In genomic region chr7:51025668-51026067, GRCh38 we compare ENCODE assay signal across 16 cellular contexts.
DNase-seq lines count a peak whose midpoint lies in the region; ATAC-seq and TF ChIP-seq lines count a peak whose summit lies in the region.
"Had no signal": no experiment of that assay in that cellular context is flagged by ENCODE, and none has a peak within 500 bp of the region (broad histone marks: within the 10 kb centered on the region; RNA-seq: fewer than 3 reads in every experiment).

No MANE protein-coding gene starts in this region.

- H3K56ac ChIP-seq in H9 (ENCODE audit: insufficient read length, low read depth, low read length) = no peak overlapping the region

- H2AFZ ChIP-seq in H9 (ENCODE audit: low read length) = no peak overlapping the region

- no peak for DNase-seq in Right ventricle myocardium inferior (ENCODE audit: missing footprints)
- no peak for DNase-seq in left ventricle myocardium inferior
- peak; percentile 49 for DNase-seq in fibroblast of the aortic adventitia (ENCODE audit: low read depth)
- peak; percentile 23 for DNase-seq in left lobe of liver (ENCODE audit: low spot score)
- no peak for DNase-seq in DMS53 (lab: John Stamatoyannopoulos, UW)
- DNase-seq in H9 = no peak
- DNase-seq in Kasumi-1 (lab: John Stamatoyannopoulos, UW) = no peak
- no peak for DNase-seq in NCI-H146 treated with DMSO at 0.1 percent for 48 hours (lab: John Stamatoyannopoulos, UW; ENCODE audit: unreplicated experiment)
- DNase-seq: CD8-positive, alpha-beta memory T cell; NCI-H1105 treated with DMSO at 0.1 percent for 48 hours; NCI-H1694 treated with DMSO at 0.1 percent for 48 hours; NCI-H510A; NCI-H82; SIG-M5 had no signal

- no peak overlapping the region for H3K27ac ChIP-seq in left ventricle myocardium inferior (replicated peaks)
- no peak overlapping the region for H3K27ac ChIP-seq in H9 (ENCODE audit: insufficient read length, low read depth, low read length)
- H3K27ac ChIP-seq: A549; BLaER1 treated with 17β-estradiol and CSF1 and Interleukin-3, amounts not matched to agents 10 nM and 100 nM had no signal

- no peak overlapping the region for H2BK12ac ChIP-seq in H9 (ENCODE audit: insufficient read length, low read depth, low read length)

- H2BK20ac ChIP-seq in H9 (ENCODE audit: low read depth, low read length, poor library complexity, severe bottlenecking) = no peak overlapping the region

- no peak overlapping the region for H3K18ac ChIP-seq in H9 (ENCODE audit: insufficient read length, low read depth, low read length)

- no peaks in the 10 kb centered on the region for H3K27me3 Mint-ChIP-seq in H9 (ENCODE audit: low read depth)

- H3K23me2 ChIP-seq in H9 (ENCODE audit: insufficient read length, low read depth, low read length, poor library complexity, severe bottlenecking) = no peaks in the 10 kb centered on the region

- no peak overlapping the region for H3K27ac Mint-ChIP-seq in H9
- H3K27ac Mint-ChIP-seq: CD8-positive, alpha-beta memory T cell had no signal

- no peak overlapping the region for H4K91ac ChIP-seq in H9 (ENCODE audit: insufficient read length, low read depth, low read length)

- no peak overlapping the region for H2BK5ac ChIP-seq in H9 (ENCODE audit: insufficient read length, low read length)

- H3K9me3 ChIP-seq in left ventricle myocardium inferior (replicated peaks) = no peaks in the 10 kb centered on the region
- H3K9me3 ChIP-seq in H9 (ENCODE audit: control insufficient read depth, low read depth, low read length) = no peaks in the 10 kb centered on the region
- H3K9me3 ChIP-seq: A549; BLaER1 treated with 17β-estradiol and CSF1 and Interleukin-3, amounts not matched to agents 10 nM and 100 nM had no signal

- WGBS in H9 (ENCODE audit: extremely low coverage, insufficient read length, low lambda C conversion rate) = no CpG with 5 or more reads among the region's 2 CpGs

- H3K79me2 ChIP-seq in H9 (ENCODE audit: insufficient read depth, low read length) = no peaks in the 10 kb centered on the region

- H3K36me3 Mint-ChIP-seq in H9 (ENCODE audit: insufficient read depth in 1 of 3, low read depth in 3 of 3) = peaks cover 2 to 57% (median 54%) of the 10 kb centered on the region in 3 experiments; a peak in 6 of 7 replicates
- H3K36me3 Mint-ChIP-seq: CD8-positive, alpha-beta memory T cell had no signal

- H3K9me3 Mint-ChIP-seq in H9 = no peaks in the 10 kb centered on the region
- H3K9me3 Mint-ChIP-seq: CD8-positive, alpha-beta memory T cell had no signal

- no peak overlapping the region for H3K9ac ChIP-seq in H9 (ENCODE audit: extremely low read depth, insufficient read length, low read length)
- H3K9ac ChIP-seq: BLaER1 treated with 17β-estradiol and CSF1 and Interleukin-3, amounts not matched to agents 10 nM and 100 nM had no signal

- H4K5ac ChIP-seq in H9 (ENCODE audit: insufficient read length, low read depth, low read length) = no peak overlapping the region

- no peak overlapping the region for H3K4ac ChIP-seq in H9 (ENCODE audit: low read depth, low read length)

- H4K8ac ChIP-seq in H9 (replicated peaks; ENCODE audit: insufficient read length, low read depth, low read length) = no peak overlapping the region

- H3K4me3 Mint-ChIP-seq in H9 = no peak overlapping the region
- H3K4me3 Mint-ChIP-seq: CD8-positive, alpha-beta memory T cell had no signal

- no peaks in the 10 kb centered on the region for H3K79me1 ChIP-seq in H9 (ENCODE audit: insufficient read depth, low read depth, low read length, poor library complexity, severe bottlenecking)

- no peaks in the 10 kb centered on the region for H3K27me3 ChIP-seq in left ventricle myocardium inferior (ENCODE audit: low read depth)
- no peaks in the 10 kb centered on the region for H3K27me3 ChIP-seq in H9 (ENCODE audit: insufficient read depth, low read length)
- H3K27me3 ChIP-seq: BLaER1 treated with 17β-estradiol and CSF1 and Interleukin-3, amounts not matched to agents 10 nM and 100 nM had no signal

- H3T11ph ChIP-seq in H9 (ENCODE audit: low read length) = no peak overlapping the region

- no peak overlapping the region for H2AK5ac ChIP-seq in H9 (ENCODE audit: insufficient read length, low read length)

- TF ChIP-seq CTCF in left ventricle myocardium inferior (IDR thresholded peaks at IDR 0.05; ENCODE audit: borderline replicate concordance) (no peak), fibroblast of the aortic adventitia (IDR thresholded peaks at IDR 0.05; ENCODE audit: insufficient read depth, low read length) (no peak), H9 (conservative IDR thresholded peaks at IDR 0.05) (no peak)

- no peaks in the 10 kb centered on the region for H4K20me1 ChIP-seq in H9 (ENCODE audit: control insufficient read depth, insufficient read depth, insufficient read length)
- H4K20me1 ChIP-seq: BLaER1 treated with 17β-estradiol and CSF1 and Interleukin-3, amounts not matched to agents 10 nM and 100 nM had no signal

- peaks cover 0 to 3% of the 10 kb centered on the region in 2 experiments; a peak in 1 of 4 replicates for H3K4me1 Mint-ChIP-seq in H9
- H3K4me1 Mint-ChIP-seq: CD8-positive, alpha-beta memory T cell had no signal

- no peak overlapping the region for H3K23ac ChIP-seq in H9 (ENCODE audit: insufficient read length, low read depth, low read length)

- H3K4me3 ChIP-seq in left ventricle myocardium inferior = no peak overlapping the region
- no peak overlapping the region for H3K4me3 ChIP-seq in fibroblast of the aortic adventitia (ENCODE audit: low read depth, low read length)
- H3K4me3 ChIP-seq: A549; BLaER1 treated with 17β-estradiol and CSF1 and Interleukin-3, amounts not matched to agents 10 nM and 100 nM had no signal

- no peak overlapping the region for H3K14ac ChIP-seq in H9 (ENCODE audit: insufficient read depth, low read length)

- H3K36me3 ChIP-seq in left ventricle myocardium inferior = no peaks in the 10 kb centered on the region

- intact Hi-C loops in Right ventricle myocardium inferior (cut with DNase I) = no loop called here
- intact Hi-C loops in left ventricle myocardium inferior (cut with micrococcal nuclease) = no loop called here

- H3K4me1 ChIP-seq in left ventricle myocardium inferior (peaks cover 18% of the 10 kb centered on the region), H9 (ENCODE audit: insufficient read depth, low read length) (no peaks in the 10 kb centered on the region; the same call in 1 of the 2 replicates)
- H3K4me1 ChIP-seq: A549 had no signal

- H2BK15ac ChIP-seq in H9 (ENCODE audit: low read depth, low read length) = no peak overlapping the region

- H3K4me2 ChIP-seq in H9 (ENCODE audit: insufficient read depth, insufficient read length, low read length) = no peak overlapping the region
- H3K4me2 ChIP-seq: A549; BLaER1 treated with 17β-estradiol and CSF1 and Interleukin-3, amounts not matched to agents 10 nM and 100 nM had no signal

- no peak overlapping the region for H2BK120ac ChIP-seq in H9 (ENCODE audit: low read depth, low read length, poor library complexity, severe bottlenecking)

- peak; percentile 60 for ATAC-seq in Right ventricle myocardium inferior
- ATAC-seq in left lobe of liver = peak; percentile 30
- ATAC-seq: A549 had no signal

Comparison
In these comparisons a context has a peak if more than half of its experiments do, and no peak if none do; other contexts are left out.
1. DNase-seq: peak in fibroblast of the aortic adventitia (single experiment) and left lobe of liver (single experiment); none in Right ventricle myocardium inferior (single experiment), left ventricle myocardium inferior (single experiment), DMS53 (single experiment), H9 (single experiment), Kasumi-1 (0 of 2) and NCI-H146 treated with DMSO at 0.1 percent for 48 hours (single experiment).